8 cellular contexts compared by ENCODE assay signal in the genomic region with DNA sequence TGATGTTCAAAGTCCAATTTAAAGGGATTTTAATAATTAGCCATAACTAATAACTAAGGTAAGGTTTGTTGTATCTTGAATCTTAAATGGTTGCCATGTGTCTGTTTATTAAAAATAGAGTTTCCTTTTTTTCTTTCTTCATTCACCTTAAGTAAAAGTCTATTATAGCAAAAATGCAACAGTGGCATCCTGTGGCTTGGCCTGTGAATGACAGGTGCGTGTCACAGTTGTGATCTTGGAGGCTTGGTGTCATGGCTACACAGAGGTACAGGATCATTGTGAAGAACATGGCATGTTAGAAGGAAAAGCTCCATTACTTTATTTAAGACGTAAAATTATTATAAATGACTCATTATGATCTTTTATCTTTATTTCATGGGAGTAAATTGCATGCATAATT.
A peak's percentile ranks its signal among the peaks of the same experiment; 100 is the strongest.
DNase-seq lines count a peak whose midpoint lies in the region; ATAC-seq and TF ChIP-seq lines count a peak whose summit lies in the region.

No MANE protein-coding gene starts in this region.

- H3K36me3 Mint-ChIP-seq in nephron progenitor cell (ENCODE audit: low read depth), result peaks cover 15% of the 10 kb centered on the region

- no peak overlapping the region for H3K27ac ChIP-seq in OCI-LY1 (ENCODE audit: low read depth, low read length, poor library complexity, severe bottlenecking)

- H3K27ac Mint-ChIP-seq in nephron progenitor cell, result no peak overlapping the region

- H3K9ac ChIP-seq in OCI-LY1 (ENCODE audit: low read length), result no peak overlapping the region

- intact Hi-C loops in lower leg skin (cut with DNase I; ENCODE audit: low total_unique reads), result no loop called here

- H3K9me3 ChIP-seq in OCI-LY1 (ENCODE audit: low read length), result no peaks in the 10 kb centered on the region
- no peaks in the 10 kb centered on the region for H3K9me3 ChIP-seq in MG63

- no peaks in the 10 kb centered on the region for H3K79me2 ChIP-seq in OCI-LY1 (ENCODE audit: insufficient read depth, low read length)

- H3K4me2 ChIP-seq in OCI-LY1 (ENCODE audit: low read length), result no peak overlapping the region

- no peak overlapping the region for H3K4me3 Mint-ChIP-seq in nephron progenitor cell

- peaks cover 62% of the 10 kb centered on the region for H3K4me1 Mint-ChIP-seq in nephron progenitor cell

- no peak overlapping the region for H2AFZ ChIP-seq in OCI-LY1 (ENCODE audit: low read length)

- H3K9me3 Mint-ChIP-seq in nephron progenitor cell, result peaks cover 22% of the 10 kb centered on the region

- no peaks in the 10 kb centered on the region for H3K9me2 ChIP-seq in OCI-LY1 (ENCODE audit: low read depth, low read length)

- peak; percentile 15 for DNase-seq in stimulated activated CD4-positive, alpha-beta T cell treated with anti-CD3 and anti-CD28 coated beads, Interleukin-1b, Interleukin-23, amount 100 ng/mL, for 48 hours
- DNase-seq in stimulated activated CD4-positive, alpha-beta T cell treated with anti-CD3 and anti-CD28 coated beads, Interleukin-4, amount 100 ng/mL, for 1 hour, result no peak
- DNase-seq in nephron progenitor cell (no peak), MG63 (no peak), lower leg skin (ENCODE audit: low spot score in 2 of 2) (no peak)

- 60 to 71% methylated on average over 2 of the region's 2 CpGs for WGBS in lower leg skin, 2 donors

- peak; percentile 25; the same call in 1 of the 2 replicates for TF ChIP-seq CTCF in OCI-LY1 (IDR thresholded peaks at IDR 0.05; ENCODE audit: low read length)
- no peak for TF ChIP-seq CTCF in nephron progenitor cell (IDR thresholded peaks at IDR 0.05)
- TF ChIP-seq CTCF in lower leg skin (IDR thresholded peaks at IDR 0.05), result no peak

- H3K4me3 ChIP-seq in OCI-LY1 (ENCODE audit: low read depth, low read length, poor library complexity, severe bottlenecking) (no peak overlapping the region), MG63 (no peak overlapping the region), lower leg skin (ENCODE audit: low read depth, poor library complexity, severe bottlenecking) (no peak overlapping the region)

- H4K20me1 ChIP-seq in OCI-LY1 (ENCODE audit: insufficient read depth, low read length), result no peaks in the 10 kb centered on the region

- ATAC-seq in HG02938 (IDR thresholded peaks at IDR 0.05; ENCODE audit: unreplicated experiment), result peak; percentile 41
- ATAC-seq in activated CD4-positive, CD25-positive, alpha-beta regulatory T cell treated with anti-CD3 and anti-CD28 coated beads, Interleukin-2, amount 50 U/mL, for 24 hours, result no peak

- no peaks in the 10 kb centered on the region for H3K27me3 Mint-ChIP-seq in nephron progenitor cell (ENCODE audit: low read depth, poor library complexity)

- H3K27me3 ChIP-seq in OCI-LY1 (ENCODE audit: insufficient read depth, low read length), result no peaks in the 10 kb centered on the region
- peaks cover 2% of the 10 kb centered on the region; the same call in 1 of the 2 replicates for H3K27me3 ChIP-seq in MG63

- H3F3A ChIP-seq in OCI-LY1 (ENCODE audit: insufficient read depth, low read length), result no peaks in the 10 kb centered on the region

- no peaks in the 10 kb centered on the region for H3K4me1 ChIP-seq in OCI-LY1 (ENCODE audit: insufficient read depth, low read length, severe bottlenecking)

- TF ChIP-seq POLR2A in lower leg skin (IDR thresholded peaks at IDR 0.05), result no peak

- H3K36me3 ChIP-seq in OCI-LY1 (ENCODE audit: insufficient read depth, low read length) (no peaks in the 10 kb centered on the region), MG63 (no peaks in the 10 kb centered on the region)
